17 cellular contexts compared by ENCODE assay signal in genomic region chr16:12480916-12481315, GRCh38.
DNase-seq lines count a peak whose midpoint lies in the region; ATAC-seq and TF ChIP-seq lines count a peak whose summit lies in the region.
"Had no signal": no experiment of that assay in that cellular context is flagged by ENCODE, and none has a peak within 500 bp of the region (broad histone marks: within the 10 kb centered on the region; RNA-seq: fewer than 3 reads in every experiment).

No MANE protein-coding gene starts in this region.

- intact Hi-C loops in cardiac septum (cut with DNase I), result no loop called here

- CTCF ChIA-PET in T-cell (lab: Charles Lee), result no interaction called here

- H3K27me3 ChIP-seq in right atrium auricular region, result no peaks in the 10 kb centered on the region

- ATAC-seq in activated T-helper 17 cell treated with anti-CD3 and anti-CD28 coated beads, Interleukin-2, amount 50 U/mL, for 72 hours (replicated peaks), result no peak
- ATAC-seq in stimulated activated naive B cell treated with anti-CD40 and anti-IgM and Interleukin-4, amounts not matched to agents 10 μg/mL and 1 μg/mL and 100 μg/mL, for 72 hours (replicated peaks), result no peak
- ATAC-seq in T-cell (replicated peaks in 1 of 4) (no peak), GM19351 (IDR thresholded peaks at IDR 0.05; ENCODE audit: unreplicated experiment) (no peak)

- no peaks in the 10 kb centered on the region for H3K9me3 Mint-ChIP-seq in activated T-helper 17 cell treated with anti-CD3 and anti-CD28 coated beads, Interleukin-2, amount 50 U/mL, for 72 hours
- H3K9me3 Mint-ChIP-seq in stimulated activated naive B cell treated with anti-CD40 and anti-IgM and Interleukin-4, amounts not matched to agents 10 μg/mL and 1 μg/mL and 100 μg/mL, for 72 hours, result no peaks in the 10 kb centered on the region
- no peaks in the 10 kb centered on the region for H3K9me3 Mint-ChIP-seq in T-cell
- H3K9me3 Mint-ChIP-seq: CD4-positive, alpha-beta memory T cell had no signal

- no peaks in the 10 kb centered on the region for H3K27me3 Mint-ChIP-seq in activated T-helper 17 cell treated with anti-CD3 and anti-CD28 coated beads, Interleukin-2, amount 50 U/mL, for 72 hours
- no peaks in the 10 kb centered on the region for H3K27me3 Mint-ChIP-seq in stimulated activated naive B cell treated with anti-CD40 and anti-IgM and Interleukin-4, amounts not matched to agents 10 μg/mL and 1 μg/mL and 100 μg/mL, for 72 hours
- no peaks in the 10 kb centered on the region for H3K27me3 Mint-ChIP-seq in T-cell
- H3K27me3 Mint-ChIP-seq: CD4-positive, alpha-beta memory T cell had no signal

- no peak overlapping the region for H3K4me3 ChIP-seq in right atrium auricular region
- H3K4me3 ChIP-seq: GM23248 had no signal

- H3K27ac Mint-ChIP-seq in activated T-helper 17 cell treated with anti-CD3 and anti-CD28 coated beads, Interleukin-2, amount 50 U/mL, for 72 hours, result peak overlapping the region; percentile 26
- peak overlapping the region; percentile 59 for H3K27ac Mint-ChIP-seq in stimulated activated naive B cell treated with anti-CD40 and anti-IgM and Interleukin-4, amounts not matched to agents 10 μg/mL and 1 μg/mL and 100 μg/mL, for 72 hours
- H3K27ac Mint-ChIP-seq in T-cell, result no peak overlapping the region

- TF ChIP-seq CTCF in right atrium auricular region (IDR thresholded peaks at IDR 0.05), result no peak

- POLR2A ChIA-PET in T-cell (lab: Charles Lee), result no interaction called here

- no peaks in the 10 kb centered on the region for H3K36me3 ChIP-seq in right atrium auricular region

- H3K27ac ChIP-seq in right atrium auricular region, result no peak overlapping the region
- H3K27ac ChIP-seq: GM23248 had no signal

- no peaks in the 10 kb centered on the region for H3K4me1 ChIP-seq in right atrium auricular region

- peaks cover 5% of the 10 kb centered on the region for H3K4me1 Mint-ChIP-seq in activated T-helper 17 cell treated with anti-CD3 and anti-CD28 coated beads, Interleukin-2, amount 50 U/mL, for 72 hours
- H3K4me1 Mint-ChIP-seq in stimulated activated naive B cell treated with anti-CD40 and anti-IgM and Interleukin-4, amounts not matched to agents 10 μg/mL and 1 μg/mL and 100 μg/mL, for 72 hours, result peaks cover 16 to 19% of the 10 kb centered on the region in 2 donors
- peaks cover 0 to 9% (median 0%) of the 10 kb centered on the region in 3 donors for H3K4me1 Mint-ChIP-seq in T-cell

- DNase-seq in cardiac septum (ENCODE audit: low spot score) (peak; percentile 35), right atrium auricular region (ENCODE audit: low spot score) (no peak), mesenteric fat pad (ENCODE audit: low spot score) (peak; percentile 45), T-cell (no peak), NCI-H1694 (lab: John Stamatoyannopoulos, UW) (no peak)
- no peak for DNase-seq in stimulated activated naive B cell treated with anti-CD40 and anti-IgM and Interleukin-4, amounts not matched to agents 10 μg/mL and 1 μg/mL and 100 μg/mL, for 72 hours
- DNase-seq: C1 segment of cervical spinal cord; Calu3; CD4-positive, alpha-beta memory T cell; COR-L47; DMS153; DND-41; GM23248; H7; HCEC 1CT had no signal

- H3K36me3 Mint-ChIP-seq in activated T-helper 17 cell treated with anti-CD3 and anti-CD28 coated beads, Interleukin-2, amount 50 U/mL, for 72 hours (ENCODE audit: low read depth), result no peaks in the 10 kb centered on the region
- peaks cover 36 to 57% of the 10 kb centered on the region in 2 donors for H3K36me3 Mint-ChIP-seq in stimulated activated naive B cell treated with anti-CD40 and anti-IgM and Interleukin-4, amounts not matched to agents 10 μg/mL and 1 μg/mL and 100 μg/mL, for 72 hours
- peaks cover 44% of the 10 kb centered on the region for H3K36me3 Mint-ChIP-seq in T-cell

- no peak overlapping the region for H3K4me3 Mint-ChIP-seq in activated T-helper 17 cell treated with anti-CD3 and anti-CD28 coated beads, Interleukin-2, amount 50 U/mL, for 72 hours
- H3K4me3 Mint-ChIP-seq in stimulated activated naive B cell treated with anti-CD40 and anti-IgM and Interleukin-4, amounts not matched to agents 10 μg/mL and 1 μg/mL and 100 μg/mL, for 72 hours, result no peak overlapping the region
- no peak overlapping the region for H3K4me3 Mint-ChIP-seq in T-cell
- H3K4me3 Mint-ChIP-seq: CD4-positive, alpha-beta memory T cell had no signal

- H3K9me3 ChIP-seq in right atrium auricular region, result no peaks in the 10 kb centered on the region

Comparison
In these comparisons a context has a peak if more than half of its experiments do, and no peak if none do; other contexts are left out.
1. DNase-seq: peak in cardiac septum (single experiment) and mesenteric fat pad (single experiment); none in right atrium auricular region (single experiment), stimulated activated naive B cell treated with anti-CD40 and anti-IgM and Interleukin-4, amounts not matched to agents 10 μg/mL and 1 μg/mL and 100 μg/mL, for 72 hours (single experiment), T-cell (0 of 34) and NCI-H1694 (single experiment).
2. H3K27ac Mint-ChIP-seq: peak in activated T-helper 17 cell treated with anti-CD3 and anti-CD28 coated beads, Interleukin-2, amount 50 U/mL, for 72 hours (single experiment) and stimulated activated naive B cell treated with anti-CD40 and anti-IgM and Interleukin-4, amounts not matched to agents 10 μg/mL and 1 μg/mL and 100 μg/mL, for 72 hours (single experiment); none in T-cell (0 of 2).